9 cellular contexts compared by ENCODE assay signal in the genomic region with DNA sequence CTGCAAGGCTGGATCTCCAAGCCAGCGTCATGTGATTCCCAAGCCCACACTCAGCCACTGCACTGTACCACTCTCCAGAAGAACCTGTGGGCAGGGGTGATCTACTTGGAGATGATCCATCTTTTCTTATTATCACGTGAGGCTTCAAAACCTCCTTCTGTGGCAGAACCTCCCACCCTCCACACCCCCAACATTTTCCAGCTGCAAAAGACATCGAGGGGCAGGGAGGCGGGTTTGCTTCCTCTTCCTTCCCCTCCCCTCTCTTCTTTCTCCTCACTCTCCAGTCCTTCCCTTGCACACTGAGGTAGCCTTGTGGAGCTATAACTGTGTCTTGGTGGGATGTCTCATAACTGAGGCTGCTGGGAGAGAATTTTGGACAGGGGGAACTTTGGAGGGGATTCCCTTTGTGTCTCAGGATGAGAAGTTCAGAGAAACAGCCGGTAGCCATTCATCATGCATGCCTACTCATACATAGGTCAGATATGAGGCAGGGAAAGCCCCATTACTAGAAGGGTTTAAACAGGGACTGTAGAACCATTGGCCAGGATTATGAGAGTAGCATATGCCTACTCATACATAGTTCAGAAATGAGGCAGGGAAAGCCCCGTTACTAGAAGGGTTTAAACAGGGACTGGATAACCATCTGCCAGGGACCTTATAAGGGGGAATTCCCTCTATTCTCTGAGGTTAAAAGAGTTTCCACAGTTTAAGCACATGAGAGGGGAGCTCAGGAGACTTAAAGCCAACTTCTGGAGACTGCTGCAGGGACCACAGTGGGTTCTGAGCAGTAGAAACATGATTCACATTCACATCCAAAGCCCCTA.
DNase-seq lines count a peak whose midpoint lies in the region; ATAC-seq and TF ChIP-seq lines count a peak whose summit lies in the region.
"Had no signal": no experiment of that assay in that cellular context is flagged by ENCODE, and none has a peak within 500 bp of the region (broad histone marks: within the 10 kb centered on the region; RNA-seq: fewer than 3 reads in every experiment).

No MANE protein-coding gene starts in this region.

- no peak for TF ChIP-seq CTCF in fibroblast of lung (conservative IDR thresholded peaks at IDR 0.05 in 1 of 2, IDR thresholded peaks at IDR 0.05 in 1 of 2; ENCODE audit: low read depth in 1 of 2, low read length in 2 of 2)
- no peak for TF ChIP-seq CTCF in endodermal cell (conservative IDR thresholded peaks at IDR 0.05)

- H3K79me2 ChIP-seq in fibroblast of lung (ENCODE audit: control insufficient read depth, insufficient read depth, low read length): no peaks in the 10 kb centered on the region

- no peak overlapping the region for H3K9ac ChIP-seq in fibroblast of lung (ENCODE audit: insufficient read depth, low read length)
- no peak overlapping the region for H3K9ac ChIP-seq in endodermal cell (ENCODE audit: extremely low read depth, low read length, poor library complexity, severe bottlenecking)

- DNase-seq in fibroblast of lung (ENCODE audit: low read depth in 2 of 2) (peak; percentile 32 to 88), NCI-H226 (no peak), endodermal cell (no peak), HPDE6-E6E7 (ENCODE audit: extremely low spot score) (no peak), caudate nucleus (lab: John Stamatoyannopoulos, UW) (no peak)
- DNase-seq: pancreas had no signal

- no peaks in the 10 kb centered on the region for H3K27me3 ChIP-seq in fibroblast of lung (ENCODE audit: control insufficient read depth, insufficient read depth, low read length)
- peaks cover 5% of the 10 kb centered on the region for H3K27me3 ChIP-seq in endodermal cell (ENCODE audit: control insufficient read depth, insufficient read depth, low read length, poor library complexity, severe bottlenecking)

- H2AFZ ChIP-seq in fibroblast of lung (ENCODE audit: low read length): no peak overlapping the region

- ATAC-seq in GM18499 (IDR thresholded peaks at IDR 0.05; ENCODE audit: insufficient read depth, unreplicated experiment): peak; percentile 65
- ATAC-seq in GM19468 (IDR thresholded peaks at IDR 0.05; ENCODE audit: extremely low read depth, unreplicated experiment): peak; percentile 83
- ATAC-seq in HG03342 (IDR thresholded peaks at IDR 0.05; ENCODE audit: unreplicated experiment): peak; percentile 73

- H3K9me3 ChIP-seq in fibroblast of lung (ENCODE audit: control insufficient read depth, insufficient read depth, low read depth, low read length): no peaks in the 10 kb centered on the region
- H3K9me3 ChIP-seq in endodermal cell (ENCODE audit: control insufficient read depth, low read length): no peaks in the 10 kb centered on the region
- H3K9me3 ChIP-seq: pancreas had no signal

- H3K36me3 Mint-ChIP-seq in endodermal cell (ENCODE audit: low read depth): no peaks in the 10 kb centered on the region

- H3K36me3 ChIP-seq in fibroblast of lung (ENCODE audit: control insufficient read depth, insufficient read depth, low read length) (no peaks in the 10 kb centered on the region), endodermal cell (ENCODE audit: control insufficient read depth, insufficient read depth, low read length) (no peaks in the 10 kb centered on the region)
- H3K36me3 ChIP-seq: pancreas had no signal

- 89 to 93% methylated on average over 5 to 6 of the region's 6 CpGs for WGBS in endodermal cell (ENCODE audit: insufficient coverage in 1 of 2, insufficient read length in 1 of 2), 2 experiments

- H3K4me3 Mint-ChIP-seq in endodermal cell: no peak overlapping the region

- no peak overlapping the region for H3K27ac Mint-ChIP-seq in endodermal cell

- H3K27ac ChIP-seq in fibroblast of lung (ENCODE audit: insufficient read depth, low read length) (no peak overlapping the region), endodermal cell (ENCODE audit: low read depth, low read length) (no peak overlapping the region), caudate nucleus (ENCODE audit: low read depth, low read length) (no peak overlapping the region)
- H3K27ac ChIP-seq: pancreas had no signal

- H3K4me2 ChIP-seq in fibroblast of lung (ENCODE audit: extremely low read depth, insufficient read depth, low read length): no peak overlapping the region

- H4K20me1 ChIP-seq in fibroblast of lung (ENCODE audit: control insufficient read depth, extremely low read depth, insufficient read depth, low read length): no peaks in the 10 kb centered on the region

- H3K4me1 ChIP-seq in fibroblast of lung (ENCODE audit: control insufficient read depth, extremely low read depth, insufficient read depth, low read length) (no peaks in the 10 kb centered on the region), endodermal cell (ENCODE audit: control insufficient read depth, insufficient read depth, low read length) (peaks cover 4% of the 10 kb centered on the region)

- peaks cover 8% of the 10 kb centered on the region for H3K4me1 Mint-ChIP-seq in endodermal cell

- peaks cover 26% of the 10 kb centered on the region for H3K27me3 Mint-ChIP-seq in endodermal cell (ENCODE audit: insufficient read depth)

- H3K9me3 Mint-ChIP-seq in endodermal cell: no peaks in the 10 kb centered on the region

- no peak overlapping the region for H3K4me3 ChIP-seq in fibroblast of lung (replicated peaks in 1 of 4; ENCODE audit: control extremely low read depth in 1 of 4, insufficient read depth in 1 of 4, low read depth in 3 of 4, low read length in 4 of 4)
- no peak overlapping the region for H3K4me3 ChIP-seq in endodermal cell (ENCODE audit: low read length)
- H3K4me3 ChIP-seq: pancreas had no signal

Comparison
In these comparisons a context has a peak if more than half of its experiments do, and no peak if none do; other contexts are left out.
1. DNase-seq: peak in fibroblast of lung (2 of 2); none in NCI-H226 (single experiment), endodermal cell (single experiment), HPDE6-E6E7 (single experiment) and caudate nucleus (0 of 61).
2. Peak in every context shown above with its lines, with median percentiles within 50 percentile points of each other: ATAC-seq.